In the genomic region with DNA sequence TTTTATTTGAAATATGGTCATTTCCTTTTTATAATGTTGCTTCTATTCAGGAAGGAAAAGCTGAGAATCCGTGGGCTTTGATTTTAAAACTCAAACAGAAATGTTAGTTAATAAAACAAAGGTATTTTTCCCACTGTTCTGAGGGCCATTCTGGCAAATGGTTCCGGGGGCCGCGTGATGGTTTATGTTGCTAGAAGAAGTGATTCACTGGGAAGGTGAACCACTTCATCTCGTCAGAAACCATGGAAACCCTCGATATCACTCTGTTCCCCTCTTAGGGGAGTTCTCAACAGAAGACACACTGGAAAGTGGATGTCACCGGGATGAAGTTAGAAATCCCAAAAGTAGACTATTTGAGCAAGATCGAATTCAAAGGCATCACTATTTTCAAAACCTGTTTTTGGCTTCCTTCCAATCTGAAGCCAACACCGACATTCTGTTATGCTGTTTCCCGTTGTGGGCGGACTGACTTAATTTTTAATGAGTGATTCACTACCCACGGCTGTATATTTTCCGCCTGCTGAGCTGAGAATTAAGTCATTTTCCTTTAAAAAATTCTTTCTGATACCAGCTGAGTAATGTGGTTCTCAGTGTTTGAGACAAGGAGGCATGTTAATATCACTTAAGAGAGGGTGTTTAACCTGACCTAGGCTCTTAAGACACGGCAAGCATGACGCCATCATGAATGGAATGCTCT, we compare ENCODE assay signal across 8 cellular contexts.
DNase-seq lines count a peak whose midpoint lies in the region; ATAC-seq and TF ChIP-seq lines count a peak whose summit lies in the region.

No MANE protein-coding gene starts in this region.

- DNase-seq in cardiac septum (ENCODE audit: low spot score) (peak; percentile 51), Right ventricle myocardium superior (no peak), lung (ENCODE audit: low spot score) (peak; percentile 55), stromal cell of bone marrow (ENCODE audit: low read depth) (peak; percentile 49), endodermal cell (no peak)
- peak; percentile 59 to 68 for DNase-seq in activated naive CD4-positive, alpha-beta T cell treated with anti-CD3 and anti-CD28 coated beads, Interleukin-2, amount 50 U/mL, for 72 hours (ENCODE audit: low spot score in 2 of 2)

- no peak for TF ChIP-seq CTCF in lung (IDR thresholded peaks at IDR 0.05; ENCODE audit: control extremely low read depth, extremely low read depth)
- TF ChIP-seq CTCF in endodermal cell (conservative IDR thresholded peaks at IDR 0.05): no peak

- peak overlapping the region; percentile 67 to 72 for H3K27ac ChIP-seq in lung (ENCODE audit: low read depth in 1 of 2, low read length in 1 of 2)
- H3K27ac ChIP-seq in endodermal cell (ENCODE audit: low read depth, low read length): no peak overlapping the region

- peak overlapping the region; percentile 86 to 99 for H3K27ac Mint-ChIP-seq in activated naive CD4-positive, alpha-beta T cell treated with anti-CD3 and anti-CD28 coated beads, Interleukin-2, amount 50 U/mL, for 72 hours
- H3K27ac Mint-ChIP-seq in endodermal cell: no peak overlapping the region

- intact Hi-C loops in cardiac septum (cut with DNase I) (no loop called here), Right ventricle myocardium superior (cut with DNase I) (no loop called here)

- H3K27me3 ChIP-seq in lung (ENCODE audit: control insufficient read depth, insufficient read depth): no peaks in the 10 kb centered on the region
- no peaks in the 10 kb centered on the region for H3K27me3 ChIP-seq in endodermal cell (ENCODE audit: control insufficient read depth, insufficient read depth, low read length, poor library complexity, severe bottlenecking)

- no peaks in the 10 kb centered on the region for H3K4me1 Mint-ChIP-seq in endodermal cell

- no peaks in the 10 kb centered on the region for H3K9me3 Mint-ChIP-seq in activated naive CD4-positive, alpha-beta T cell treated with anti-CD3 and anti-CD28 coated beads, Interleukin-2, amount 50 U/mL, for 72 hours
- no peaks in the 10 kb centered on the region for H3K9me3 Mint-ChIP-seq in endodermal cell

- H3K4me3 ChIP-seq in lung: no peak overlapping the region
- no peak overlapping the region for H3K4me3 ChIP-seq in endodermal cell (ENCODE audit: low read length)

- H3K9me3 ChIP-seq in lung (ENCODE audit: control insufficient read depth in 2 of 2, insufficient read depth in 1 of 2, low read length in 1 of 2) (no peaks in the 10 kb centered on the region), endodermal cell (ENCODE audit: control insufficient read depth, low read length) (no peaks in the 10 kb centered on the region)

- H3K4me3 Mint-ChIP-seq in endodermal cell: no peak overlapping the region

- no peaks in the 10 kb centered on the region for H3K36me3 ChIP-seq in lung (ENCODE audit: control insufficient read depth in 2 of 2, insufficient read depth in 2 of 2, low read length in 2 of 2)
- no peaks in the 10 kb centered on the region for H3K36me3 ChIP-seq in endodermal cell (ENCODE audit: control insufficient read depth, insufficient read depth, low read length)

- WGBS in lung, 2 donors: 18 to 19% methylated on average over 15 of the region's 15 CpGs
- WGBS in endodermal cell (ENCODE audit: insufficient coverage in 1 of 2, insufficient read length in 1 of 2), 2 experiments: 93% methylated on average over 12 to 15 of the region's 15 CpGs

- H3K9ac ChIP-seq in endodermal cell (ENCODE audit: extremely low read depth, low read length, poor library complexity, severe bottlenecking): no peak overlapping the region

- no peaks in the 10 kb centered on the region for H3K36me3 Mint-ChIP-seq in activated naive CD4-positive, alpha-beta T cell treated with anti-CD3 and anti-CD28 coated beads, Interleukin-2, amount 50 U/mL, for 72 hours
- no peaks in the 10 kb centered on the region for H3K36me3 Mint-ChIP-seq in endodermal cell (ENCODE audit: low read depth)

- H3K4me1 ChIP-seq in lung (ENCODE audit: control insufficient read depth in 2 of 2, insufficient read depth in 2 of 2, low read length in 2 of 2) (peaks cover 9 to 14% of the 10 kb centered on the region in 2 donors), endodermal cell (ENCODE audit: control insufficient read depth, insufficient read depth, low read length) (no peaks in the 10 kb centered on the region)

- H3K27me3 Mint-ChIP-seq in endodermal cell (ENCODE audit: insufficient read depth): no peaks in the 10 kb centered on the region

- ATAC-seq in Right ventricle myocardium superior (ENCODE audit: poor library complexity): no peak
- peak; percentile 77 to 81 for ATAC-seq in activated naive CD4-positive, alpha-beta T cell treated with anti-CD3 and anti-CD28 coated beads, Interleukin-2, amount 50 U/mL, for 72 hours
- peak; percentile 82 for ATAC-seq in lung (ENCODE audit: insufficient read depth, low FRiP score)
- no peak for ATAC-seq in GM19397 (IDR thresholded peaks at IDR 0.05; ENCODE audit: unreplicated experiment)
- ATAC-seq in HG03135 (IDR thresholded peaks at IDR 0.05; ENCODE audit: unreplicated experiment): no peak

Comparison
In these comparisons a context has a peak if more than half of its experiments do, and no peak if none do; other contexts are left out.
1. DNase-seq: peak in cardiac septum (single experiment), activated naive CD4-positive, alpha-beta T cell treated with anti-CD3 and anti-CD28 coated beads, Interleukin-2, amount 50 U/mL, for 72 hours (2 of 2), lung (single experiment) and stromal cell of bone marrow (single experiment); none in Right ventricle myocardium superior (single experiment) and endodermal cell (single experiment).
2. ATAC-seq: peak in activated naive CD4-positive, alpha-beta T cell treated with anti-CD3 and anti-CD28 coated beads, Interleukin-2, amount 50 U/mL, for 72 hours (2 of 2) and lung (single experiment); none in Right ventricle myocardium superior (single experiment), GM19397 (single experiment) and HG03135 (single experiment).